Comparison of ENCODE assay signal across 9 cellular contexts in the genomic region with DNA sequence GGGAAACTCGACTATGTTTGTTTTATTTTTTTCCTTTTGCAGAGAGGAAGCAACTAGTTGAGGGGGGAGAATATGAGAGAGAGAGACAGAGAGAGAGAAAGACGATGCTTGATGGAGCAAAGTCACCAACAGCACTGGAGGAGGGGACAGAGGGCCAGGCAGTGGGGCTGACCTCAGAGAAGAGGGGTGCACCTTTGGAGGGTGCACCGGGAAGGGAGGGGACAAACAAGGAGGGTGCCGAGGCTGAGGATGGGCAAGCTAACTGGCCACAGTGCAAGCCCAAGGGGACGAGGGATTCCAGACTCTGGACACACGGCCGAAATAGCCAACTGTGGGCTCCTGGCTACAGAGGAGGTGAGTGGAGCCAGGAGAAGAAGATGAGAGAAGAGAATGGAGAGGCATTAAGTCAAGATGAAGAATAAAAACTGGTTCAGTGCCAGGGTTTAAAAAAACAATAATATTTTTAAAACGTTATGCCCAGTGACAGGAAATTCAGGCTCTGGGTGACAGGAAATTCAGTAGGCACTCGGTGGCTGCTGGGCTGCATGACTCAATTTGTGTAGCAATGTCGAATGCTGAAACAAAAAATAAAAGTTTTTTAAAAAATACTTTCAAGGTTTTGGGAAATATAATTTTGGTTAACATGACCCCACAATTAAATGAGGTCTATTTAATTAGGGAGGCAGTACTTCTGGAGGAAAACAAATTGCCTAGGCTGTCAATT. TPM values are rescaled to one million over a fixed set of nuclear protein-coding genes. Genes with fewer than 3 reads are reported as not detected.
DNase-seq lines count a peak whose midpoint lies in the region; TF ChIP-seq lines count a peak whose summit lies in the region.
"Had no signal": no experiment of that assay in that cellular context is flagged by ENCODE, and none has a peak within 500 bp of the region (broad histone marks: within the 10 kb centered on the region; RNA-seq: fewer than 3 reads in every experiment).

No MANE protein-coding gene starts in this region.

- no peaks in the 10 kb centered on the region for H3K27me3 ChIP-seq in right atrium auricular region
- H3K27me3 ChIP-seq in subcutaneous abdominal adipose tissue (ENCODE audit: control insufficient read depth in 5 of 5, insufficient read depth in 4 of 5, low read length in 5 of 5) = no peaks in the 10 kb centered on the region
- H3K27me3 ChIP-seq in endodermal cell (ENCODE audit: control insufficient read depth, insufficient read depth, low read length, poor library complexity, severe bottlenecking) = no peaks in the 10 kb centered on the region

- no peaks in the 10 kb centered on the region for H3K9me3 ChIP-seq in right atrium auricular region
- no peaks in the 10 kb centered on the region for H3K9me3 ChIP-seq in subcutaneous abdominal adipose tissue (ENCODE audit: control insufficient read depth in 5 of 5, low read length in 5 of 5)
- no peaks in the 10 kb centered on the region for H3K9me3 ChIP-seq in endodermal cell (ENCODE audit: control insufficient read depth, low read length)

- no peak overlapping the region for H3K27ac Mint-ChIP-seq in endodermal cell

- H3K27ac ChIP-seq in right atrium auricular region = peak overlapping the region; percentile 92 to 95
- peak overlapping the region; percentile 75 for H3K27ac ChIP-seq in subcutaneous abdominal adipose tissue (ENCODE audit: low read depth, low read length)
- H3K27ac ChIP-seq in endodermal cell (ENCODE audit: low read depth, low read length) = no peak overlapping the region

- peaks cover 3% of the 10 kb centered on the region for H3K4me1 Mint-ChIP-seq in endodermal cell

- H3K9me3 Mint-ChIP-seq in endodermal cell = no peaks in the 10 kb centered on the region

- no peaks in the 10 kb centered on the region for H3K36me3 ChIP-seq in right atrium auricular region
- no peaks in the 10 kb centered on the region for H3K36me3 ChIP-seq in subcutaneous abdominal adipose tissue (ENCODE audit: control insufficient read depth in 5 of 5, insufficient read depth in 5 of 5, low read length in 5 of 5)
- no peaks in the 10 kb centered on the region for H3K36me3 ChIP-seq in endodermal cell (ENCODE audit: control insufficient read depth, insufficient read depth, low read length)

- 90 to 92% methylated on average over 5 to 10 of the region's 10 CpGs for WGBS in endodermal cell (ENCODE audit: insufficient coverage in 1 of 2, insufficient read length in 1 of 2), 2 experiments

- H3K4me3 ChIP-seq in right atrium auricular region (peak overlapping the region; percentile 49 to 57), subcutaneous abdominal adipose tissue (ENCODE audit: low read depth in 1 of 5, low read length in 5 of 5) (peak overlapping the region; percentile 58 to 78 (median 70)), endodermal cell (ENCODE audit: low read length) (no peak overlapping the region)

- H3K4me3 Mint-ChIP-seq in endodermal cell = no peak overlapping the region

- H3K36me3 Mint-ChIP-seq in endodermal cell (ENCODE audit: low read depth) = no peaks in the 10 kb centered on the region

- DNase-seq in NK-92 treated with Interleukin-12 subunit alpha and Interleukin-12 subunit beta, amount 100 ng/mL, for 24 hours (lab: John Stamatoyannopoulos, UW) = peak; percentile 28
- no peak for DNase-seq in NK-92 (lab: John Stamatoyannopoulos, UW; ENCODE audit: unreplicated experiment)
- peak; percentile 57 for DNase-seq in activated CD8-positive, alpha-beta memory T cell treated with anti-CD3 and anti-CD28 coated beads for 24 hours
- peak; percentile 69 for DNase-seq in right atrium auricular region (ENCODE audit: low spot score)
- no peak for DNase-seq in medulla oblongata (ENCODE audit: extremely low spot score)
- no peak for DNase-seq in endodermal cell
- DNase-seq in HK-2 (ENCODE audit: unreplicated experiment) = no peak
- DNase-seq: stimulated activated CD4-positive, alpha-beta T cell treated with anti-CD3 and anti-CD28 coated beads, Interleukin-12 subunit alpha, Interleukin-12 subunit beta, amount 100 ng/mL, for 4 hours had no signal

- no peak for TF ChIP-seq CTCF in right atrium auricular region (IDR thresholded peaks at IDR 0.05)
- TF ChIP-seq CTCF in endodermal cell (conservative IDR thresholded peaks at IDR 0.05) = no peak

- H3K9ac ChIP-seq in subcutaneous abdominal adipose tissue (ENCODE audit: low read length in 5 of 5) (peak overlapping the region in 4 of 5 donors; percentile 2 to 75 (median 66)), endodermal cell (ENCODE audit: extremely low read depth, low read length, poor library complexity, severe bottlenecking) (no peak overlapping the region)

- H3K4me1 ChIP-seq in right atrium auricular region (peaks cover 0 to 21% of the 10 kb centered on the region in 2 donors), subcutaneous abdominal adipose tissue (ENCODE audit: control insufficient read depth in 5 of 5, insufficient read depth in 5 of 5, low read length in 5 of 5) (peaks cover 0 to 27% (median 21%) of the 10 kb centered on the region in 5 donors), endodermal cell (ENCODE audit: control insufficient read depth, insufficient read depth, low read length) (no peaks in the 10 kb centered on the region)

- no peaks in the 10 kb centered on the region for H3K27me3 Mint-ChIP-seq in endodermal cell (ENCODE audit: insufficient read depth)

RNA-seq across cellular contexts. Expression of gene GLRX, which starts 13.3 kb away (rescaled TPM):
- total RNA-seq in right atrium auricular region (100 to 1,000 TPM; 151 to 173 TPM), endodermal cell (10 to 100 TPM; 18.9 to 26.3 TPM)
- polyA plus RNA-seq in endodermal cell (2013, experiment 1 of 2) = 33.6 TPM
- 34.9 TPM for polyA plus RNA-seq in endodermal cell (2013, experiment 2 of 2)

Comparison
In these comparisons a context has a peak if more than half of its experiments do, and no peak if none do; other contexts are left out.
1. DNase-seq: peak in NK-92 treated with Interleukin-12 subunit alpha and Interleukin-12 subunit beta, amount 100 ng/mL, for 24 hours (single experiment), activated CD8-positive, alpha-beta memory T cell treated with anti-CD3 and anti-CD28 coated beads for 24 hours (single experiment) and right atrium auricular region (single experiment); none in NK-92 (single experiment), medulla oblongata (single experiment), endodermal cell (single experiment) and HK-2 (single experiment).
2. RNA of gene GLRX, which starts 13.3 kb away (total RNA-seq): 151 to 173 TPM in right atrium auricular region; 18.9 to 26.3 TPM in endodermal cell; every median in the first group is over 4 times any median in the second.